8 cellular contexts compared by ENCODE assay signal in genomic region chr6:13712485-13712990, GRCh38. TPM values are rescaled to one million over a fixed set of nuclear protein-coding genes. Genes with fewer than 3 reads are reported as not detected.
DNase-seq lines count a peak whose midpoint lies in the region; ATAC-seq and TF ChIP-seq lines count a peak whose summit lies in the region.

No MANE protein-coding gene starts in this region.

- peaks cover 17 to 20% of the 10 kb centered on the region in 2 donors for H3K36me3 Mint-ChIP-seq in activated T-cell treated with anti-CD3 and anti-CD28 coated beads, Interleukin-2, amount 50 U/mL, for 72 hours (ENCODE audit: insufficient read depth in 2 of 2)
- H3K36me3 Mint-ChIP-seq in WTC11: peaks cover 18% of the 10 kb centered on the region
- peaks cover 10% of the 10 kb centered on the region for H3K36me3 Mint-ChIP-seq in glutamatergic neuron (ENCODE audit: unreplicated experiment)

- ATAC-seq in activated T-cell treated with anti-CD3 and anti-CD28 coated beads, Interleukin-2, amount 50 U/mL, for 72 hours (replicated peaks in 1 of 2): no peak
- ATAC-seq in WTC11: no peak
- peak; percentile 24 for ATAC-seq in sciatic nerve
- ATAC-seq in HG03442 (IDR thresholded peaks at IDR 0.05; ENCODE audit: unreplicated experiment): no peak
- no peak for ATAC-seq in GM21723 (IDR thresholded peaks at IDR 0.05; ENCODE audit: unreplicated experiment)

- CTCF ChIA-PET in WTC11 (lab: Charles Lee): interaction anchor here (1.0 to 1.1 kb wide), 2 partner anchors 57 to 88 kb away, joined by 3 to 5 read pairs; no protein-coding TSS in a partner anchor

- intact Hi-C loops in sciatic nerve (cut with DNase I): no loop called here

- TF ChIP-seq CTCF in WTC11 (IDR thresholded peaks at IDR 0.05): no peak
- TF ChIP-seq CTCF in glutamatergic neuron (IDR thresholded peaks at IDR 0.05; ENCODE audit: partially characterized antibody, unreplicated experiment): no peak

- H3K4me1 Mint-ChIP-seq in activated T-cell treated with anti-CD3 and anti-CD28 coated beads, Interleukin-2, amount 50 U/mL, for 72 hours (ENCODE audit: low read depth): peaks cover 59% of the 10 kb centered on the region
- peaks cover 30% of the 10 kb centered on the region for H3K4me1 Mint-ChIP-seq in WTC11
- peaks cover 16% of the 10 kb centered on the region for H3K4me1 Mint-ChIP-seq in glutamatergic neuron (ENCODE audit: low read depth, unreplicated experiment)

- H3K9me3 Mint-ChIP-seq in activated T-cell treated with anti-CD3 and anti-CD28 coated beads, Interleukin-2, amount 50 U/mL, for 72 hours: peaks cover 0 to 8% of the 10 kb centered on the region in 2 donors
- H3K9me3 Mint-ChIP-seq in WTC11 (peaks cover 19% of the 10 kb centered on the region), glutamatergic neuron (ENCODE audit: unreplicated experiment) (peaks cover 9% of the 10 kb centered on the region)

- H3K27me3 Mint-ChIP-seq in activated T-cell treated with anti-CD3 and anti-CD28 coated beads, Interleukin-2, amount 50 U/mL, for 72 hours (ENCODE audit: low read depth): no peaks in the 10 kb centered on the region
- H3K27me3 Mint-ChIP-seq in WTC11 (ENCODE audit: low read depth): peaks cover 5% of the 10 kb centered on the region; the same call in 1 of the 2 replicates
- H3K27me3 Mint-ChIP-seq in glutamatergic neuron (ENCODE audit: unreplicated experiment): peaks cover 2% of the 10 kb centered on the region

- H3K27ac Mint-ChIP-seq in activated T-cell treated with anti-CD3 and anti-CD28 coated beads, Interleukin-2, amount 50 U/mL, for 72 hours: peak overlapping the region; percentile 99
- H3K27ac Mint-ChIP-seq in WTC11 (peak overlapping the region; percentile 96), glutamatergic neuron (ENCODE audit: unreplicated experiment) (peak overlapping the region; percentile 94)

- POLR2A ChIA-PET in WTC11 (lab: Charles Lee): no interaction called here

- DNase-seq in activated T-cell treated with anti-CD3 and anti-CD28 coated beads, Interleukin-2, amount 50 U/mL, for 72 hours: no peak
- DNase-seq in activated T-cell treated with anti-CD3 and anti-CD28 coated beads for 4 hours (no peak), WTC11 (ENCODE audit: low spot score) (no peak), glutamatergic neuron (no peak), sciatic nerve (ENCODE audit: low spot score) (no peak), H4 (ENCODE audit: low spot score) (no peak)

- H3K4me3 Mint-ChIP-seq in activated T-cell treated with anti-CD3 and anti-CD28 coated beads, Interleukin-2, amount 50 U/mL, for 72 hours: peak overlapping the region; percentile 92 to 100
- H3K4me3 Mint-ChIP-seq in WTC11 (peak overlapping the region; percentile 89), glutamatergic neuron (ENCODE audit: unreplicated experiment) (peak overlapping the region; percentile 88)

TF ChIP-seq in WTC11, 78 proteins besides CTCF, POLR2A, EP300 and RAD21 (continues in another document):
- TF ChIP-seq SOX15 (CRISPR knock-in tag; IDR thresholded peaks at IDR 0.05) (no peak), GRHL2 (CRISPR knock-in tag; IDR thresholded peaks at IDR 0.05; ENCODE audit: insufficient replicate concordance, severe bottlenecking) (no peak), CBFB (CRISPR knock-in tag; IDR thresholded peaks at IDR 0.05; ENCODE audit: low read depth) (no peak), ZNF671 (CRISPR knock-in tag; IDR thresholded peaks at IDR 0.05) (no peak), ZNF121 (CRISPR knock-in tag; IDR thresholded peaks at IDR 0.05) (no peak), RORB (CRISPR knock-in tag; IDR thresholded peaks at IDR 0.05) (no peak), KAT7 (CRISPR knock-in tag; IDR thresholded peaks at IDR 0.05; ENCODE audit: borderline replicate concordance) (no peak), ZSCAN18 (CRISPR knock-in tag; IDR thresholded peaks at IDR 0.05) (no peak), JAZF1 (CRISPR knock-in tag; IDR thresholded peaks at IDR 0.05) (no peak), ZNF532 (CRISPR knock-in tag; IDR thresholded peaks at IDR 0.05; ENCODE audit: borderline replicate concordance) (no peak), ZNF396 (CRISPR knock-in tag; IDR thresholded peaks at IDR 0.05; ENCODE audit: borderline replicate concordance) (no peak), ZNF425 (CRISPR knock-in tag; conservative IDR thresholded peaks at IDR 0.05) (no peak), NR3C1 (CRISPR knock-in tag; conservative IDR thresholded peaks at IDR 0.05; ENCODE audit: low read depth) (no peak)

RNA-seq across cellular contexts. Expression of gene RANBP9, which starts 0.9 kb away (rescaled TPM):
- 10 to 100 TPM; 74.9 to 78.0 TPM for total RNA-seq in activated T-cell treated with anti-CD3 and anti-CD28 coated beads, Interleukin-2, amount 50 U/mL, for 72 hours
- total RNA-seq in WTC11 (2021) (31.5 to 33.4 TPM (median 33.4 TPM) in 3 replicates), glutamatergic neuron (ENCODE audit: unreplicated experiment) (50.2 TPM), sciatic nerve (41.8 TPM)
- total RNA-seq in H4 (2014; rRNA removed; shearing (Covaris generic)): 15.7 and 18.7 TPM in 2 replicates
